ENCODE assay signal across 21 cellular contexts in genomic region chr2:159905901-159906300, GRCh38. TPM values are rescaled to one million over a fixed set of nuclear protein-coding genes. Genes with fewer than 3 reads are reported as not detected.
A peak's percentile ranks its signal among the peaks of the same experiment; 100 is the strongest.
DNase-seq lines count a peak whose midpoint lies in the region; ATAC-seq, FAIRE-seq and TF ChIP-seq lines count a peak whose summit lies in the region.
"Had no signal": no experiment of that assay in that cellular context is flagged by ENCODE, and none has a peak within 500 bp of the region (broad histone marks: within the 10 kb centered on the region; RNA-seq: fewer than 3 reads in every experiment).

No MANE protein-coding gene starts in this region.

- no peaks in the 10 kb centered on the region for H3K9me3 ChIP-seq in small intestine (ENCODE audit: control insufficient read depth, low read depth)
- H3K9me3 ChIP-seq: adrenal gland, BE2C, heart left ventricle had no signal

- no peak for DNase-seq in activated naive CD4-positive, alpha-beta T cell treated with anti-CD3 and anti-CD28 coated beads, Interleukin-2, amount 10 ng/mL, durations not matched to agents 7 days and 5 days
- no peak for DNase-seq in activated naive CD4-positive, alpha-beta T cell treated with anti-CD3 and anti-CD28 coated beads, Interleukin-2, amount 50 U/mL, for 16 hours
- DNase-seq in T-cell (no peak), glutamatergic neuron (no peak), small intestine (peak; percentile 84), RWPE1 (ENCODE audit: low spot score) (no peak)
- DNase-seq: activated CD4-positive, CD25-positive, alpha-beta regulatory T cell; adrenal gland; BE2C; effector CD8-positive, alpha-beta T cell; erythroblast; heart left ventricle; NCI-H146; NCI-H524; PC-3; SHP77 treated with DMSO at 0.1 percent for 48 hours had no signal

- no peak overlapping the region for H3K4me3 ChIP-seq in small intestine (ENCODE audit: low read depth in 1 of 2, low read length in 2 of 2)
- H3K4me3 ChIP-seq: adrenal gland had no signal

- no peak for FAIRE-seq in small intestine (lab: Jason Lieb, UNC)

- CTCF ChIA-PET in activated naive CD4-positive, alpha-beta T cell treated with anti-CD3 and anti-CD28 coated beads, Interleukin-2, amount 10 ng/mL, durations not matched to agents 7 days and 5 days (lab: Charles Lee) = interaction anchor here (1.0 to 2.2 kb wide), 2 partner anchors 14 to 62 kb away, joined by 3 to 8 read pairs; no protein-coding TSS in a partner anchor
- CTCF ChIA-PET in T-cell (lab: Charles Lee) (no interaction called here), RWPE1 (lab: Yijun Ruan, JAX) (no interaction called here)

- H3K4me3 Mint-ChIP-seq in activated naive CD4-positive, alpha-beta T cell treated with anti-CD3 and anti-CD28 coated beads, Interleukin-2, amount 10 ng/mL, durations not matched to agents 7 days and 5 days = peak overlapping the region; percentile 94
- H3K4me3 Mint-ChIP-seq in T-cell (peak overlapping the region; percentile 97 to 100 (median 99)), glutamatergic neuron (ENCODE audit: unreplicated experiment) (peak overlapping the region; percentile 36)

- peak overlapping the region; percentile 28 to 94 for H3K27ac ChIP-seq in small intestine (ENCODE audit: low read depth in 1 of 2, low read length in 1 of 2)
- no peak overlapping the region for H3K27ac ChIP-seq in RWPE1
- H3K27ac ChIP-seq: adrenal gland, heart left ventricle, KMS-11 had no signal

- H3K4me1 ChIP-seq in small intestine (ENCODE audit: control insufficient read depth in 2 of 2, insufficient read depth in 1 of 2, low read depth in 1 of 2, low read length in 1 of 2) = peaks cover 0 to 7% of the 10 kb centered on the region in 2 donors
- H3K4me1 ChIP-seq: BE2C had no signal

- ATAC-seq in T-cell (replicated peaks in 1 of 4) = no peak
- no peak for ATAC-seq in GM18498 (IDR thresholded peaks at IDR 0.05; ENCODE audit: unreplicated experiment)
- no peak for ATAC-seq in HG02623 (IDR thresholded peaks at IDR 0.05; ENCODE audit: unreplicated experiment)
- ATAC-seq: heart left ventricle, PC-3 had no signal

- POLR2A ChIA-PET in T-cell (lab: Charles Lee) (no interaction called here), RWPE1 (lab: Yijun Ruan, JAX; ENCODE audit: low non-redundant PET) (no interaction called here)

- no peaks in the 10 kb centered on the region for H3K36me3 ChIP-seq in small intestine (ENCODE audit: control insufficient read depth in 2 of 2, insufficient read depth in 2 of 2, low read length in 2 of 2)
- H3K36me3 ChIP-seq: adrenal gland, BE2C, heart left ventricle had no signal

- TF ChIP-seq CTCF in glutamatergic neuron (IDR thresholded peaks at IDR 0.05; ENCODE audit: partially characterized antibody, unreplicated experiment) (no peak), RWPE1 (conservative IDR thresholded peaks at IDR 0.05; ENCODE audit: low read depth) (no peak)

- no peaks in the 10 kb centered on the region for H3K9me3 Mint-ChIP-seq in activated naive CD4-positive, alpha-beta T cell treated with anti-CD3 and anti-CD28 coated beads, Interleukin-2, amount 10 ng/mL, durations not matched to agents 7 days and 5 days
- H3K9me3 Mint-ChIP-seq in T-cell = no peaks in the 10 kb centered on the region
- H3K9me3 Mint-ChIP-seq in glutamatergic neuron (ENCODE audit: unreplicated experiment) = no peaks in the 10 kb centered on the region

- peaks cover 18% of the 10 kb centered on the region for H3K27me3 Mint-ChIP-seq in activated naive CD4-positive, alpha-beta T cell treated with anti-CD3 and anti-CD28 coated beads, Interleukin-2, amount 10 ng/mL, durations not matched to agents 7 days and 5 days
- H3K27me3 Mint-ChIP-seq in T-cell = peaks cover 0 to 3% of the 10 kb centered on the region in 2 donors
- H3K27me3 Mint-ChIP-seq in glutamatergic neuron (ENCODE audit: unreplicated experiment) = peaks cover 8% of the 10 kb centered on the region

- H3K36me3 Mint-ChIP-seq in activated naive CD4-positive, alpha-beta T cell treated with anti-CD3 and anti-CD28 coated beads, Interleukin-2, amount 10 ng/mL, durations not matched to agents 7 days and 5 days = peaks cover 19% of the 10 kb centered on the region
- H3K36me3 Mint-ChIP-seq in T-cell (peaks cover 4% of the 10 kb centered on the region), glutamatergic neuron (ENCODE audit: unreplicated experiment) (peaks cover 7% of the 10 kb centered on the region)
- H3K36me3 Mint-ChIP-seq: brain had no signal

- H3K27me3 ChIP-seq in small intestine (ENCODE audit: control insufficient read depth in 2 of 2, insufficient read depth in 2 of 2, low read length in 2 of 2) = no peaks in the 10 kb centered on the region
- H3K27me3 ChIP-seq: adrenal gland, BE2C had no signal

- WGBS in small intestine, 3 donors = 17 to 59% (median 45%) methylated on average over 6 of the region's 6 CpGs

- peaks cover 36% of the 10 kb centered on the region for H3K4me1 Mint-ChIP-seq in activated naive CD4-positive, alpha-beta T cell treated with anti-CD3 and anti-CD28 coated beads, Interleukin-2, amount 10 ng/mL, durations not matched to agents 7 days and 5 days
- H3K4me1 Mint-ChIP-seq in T-cell = peaks cover 31 to 44% (median 31%) of the 10 kb centered on the region in 3 donors
- no peaks in the 10 kb centered on the region for H3K4me1 Mint-ChIP-seq in glutamatergic neuron (ENCODE audit: low read depth, unreplicated experiment)

- H3K27ac Mint-ChIP-seq in activated naive CD4-positive, alpha-beta T cell treated with anti-CD3 and anti-CD28 coated beads, Interleukin-2, amount 10 ng/mL, durations not matched to agents 7 days and 5 days = no peak overlapping the region
- H3K27ac Mint-ChIP-seq in T-cell = no peak overlapping the region
- no peak overlapping the region for H3K27ac Mint-ChIP-seq in glutamatergic neuron (ENCODE audit: unreplicated experiment)

RNA-seq across cellular contexts. Expression of gene LY75, which starts 1.3 kb away (rescaled TPM):
- 10 to 100 TPM; 35.3 to 52.2 (median 41.7) TPM for total RNA-seq in T-cell
- total RNA-seq in glutamatergic neuron (ENCODE audit: unreplicated experiment) = 0.42 TPM
- polyA plus RNA-seq in small intestine = 10 to 100 TPM in 2 of 3 donors, 1 to 10 TPM in 1; 9.5 to 17.0 (median 16.1) TPM
- total RNA-seq: A673, PC-3 had no signal

Comparison
In these comparisons a context has a peak if more than half of its experiments do, and no peak if none do; other contexts are left out.
1. H3K4me3 Mint-ChIP-seq: peak in every context shown above with its lines; median percentile 99 in T-cell; 94 in activated naive CD4-positive, alpha-beta T cell treated with anti-CD3 and anti-CD28 coated beads, Interleukin-2, amount 10 ng/mL, durations not matched to agents 7 days and 5 days; 36 in glutamatergic neuron.
2. RNA of gene LY75, which starts 1.3 kb away (total RNA-seq): 35.3 to 52.2 TPM in T-cell; 0.42 TPM in glutamatergic neuron (single experiment); every median in the first group is over 10 times any median in the second.